6 cellular contexts compared by ENCODE assay signal in the genomic region with DNA sequence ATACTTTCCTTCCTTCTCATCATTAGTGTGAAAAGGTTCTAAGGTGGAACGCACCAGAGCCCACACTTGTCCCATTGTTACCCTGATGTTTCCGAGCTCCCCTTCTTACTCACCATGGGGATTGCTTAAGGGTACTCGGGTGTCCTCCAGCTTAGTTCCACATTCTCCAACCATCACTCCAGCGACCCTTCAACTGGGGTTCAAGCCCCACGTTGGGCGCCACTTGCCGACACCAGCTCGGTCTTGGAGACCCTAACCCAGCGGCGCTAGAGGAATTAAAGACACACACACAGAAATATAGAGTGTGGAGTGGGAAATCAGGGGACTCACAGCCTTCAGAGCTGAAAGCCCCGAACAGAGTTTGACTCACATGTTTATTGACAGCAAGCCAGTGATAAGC. TPM values are rescaled to one million over a fixed set of nuclear protein-coding genes. Genes with fewer than 3 reads are reported as not detected.
"Had no signal": no experiment of that assay in that cellular context is flagged by ENCODE, and none has a peak within 500 bp of the region (broad histone marks: within the 10 kb centered on the region; RNA-seq: fewer than 3 reads in every experiment).

No MANE protein-coding gene starts in this region.

RNA-seq across cellular contexts. Expression of gene GNGT2, which starts 34.4 kb away (rescaled TPM):
- total RNA-seq: GM23248, H7, HFFc6 had no signal
- polyA plus RNA-seq: GM23248 had no signal

RNA-seq across cellular contexts. Expression of gene ABI3, which starts 34.5 kb away (rescaled TPM):
- total RNA-seq: GM23248, H4 had no signal
- polyA plus RNA-seq: GM23248 had no signal

RNA-seq across cellular contexts. Expression of gene B4GALNT2, which starts 43.4 kb away (rescaled TPM):
- total RNA-seq: GM23248, H4, HFFc6, HT1080, IMR-90 had no signal
- polyA plus RNA-seq: GM23248, IMR-90 had no signal

RNA-seq across cellular contexts. Expression of gene PHOSPHO1, which starts 54.6 kb away (rescaled TPM):
- total RNA-seq: GM23248, HT1080 had no signal
- polyA plus RNA-seq: GM23248 had no signal
